17 cellular contexts compared by ENCODE assay signal in genomic region chr17:80482555-80483308, GRCh38. TPM values are rescaled to one million over a fixed set of nuclear protein-coding genes. Genes with fewer than 3 reads are reported as not detected.
"Had no signal": no experiment of that assay in that cellular context is flagged by ENCODE, and none has a peak within 500 bp of the region (broad histone marks: within the 10 kb centered on the region; RNA-seq: fewer than 3 reads in every experiment).

No MANE protein-coding gene starts in this region.

- DNase-seq: activated CD4-positive, alpha-beta T cell treated with anti-CD3 and anti-CD28 coated beads for 1 hour; activated CD4-positive, alpha-beta T cell treated with anti-CD3 and anti-CD28 coated beads, Interleukin-2, amount 50 U/mL, for 4 hours; activated CD8-positive, alpha-beta memory T cell treated with anti-CD3 and anti-CD28 coated beads, Interleukin-2, amount 10 ng/mL, durations not matched to agents 7 days and 5 days; activated naive CD4-positive, alpha-beta T cell treated with anti-CD3 and anti-CD28 coated beads, Interleukin-2, amount 10 ng/mL, durations not matched to agents 7 days and 5 days; activated T-cell treated with anti-CD3 and anti-CD28 coated beads, Interleukin-2, amount 50 U/mL, for 1 hour; left colon; naive thymus-derived CD4-positive, alpha-beta T cell; retina; stimulated activated CD4-positive, alpha-beta T cell treated with anti-CD3 and anti-CD28 coated beads, Interleukin-15, amount 100 ng/mL, for 24 hours; stimulated activated CD4-positive, alpha-beta T cell treated with anti-CD3 and anti-CD28 coated beads, Interleukin-4, amount 100 ng/mL, for 1 hour; stimulated activated naive B cell treated with anti-CD40 and anti-IgM and Interleukin-4, amounts not matched to agents 10 μg/mL and 1 μg/mL and 100 μg/mL, for 72 hours had no signal

- ATAC-seq: activated CD8-positive, alpha-beta memory T cell treated with anti-CD3 and anti-CD28 coated beads, Interleukin-2, amount 10 ng/mL, durations not matched to agents 7 days and 5 days; gastroesophageal sphincter; left colon; naive thymus-derived CD4-positive, alpha-beta T cell; stimulated activated naive B cell treated with anti-CD40 and anti-IgM and Interleukin-4, amounts not matched to agents 10 μg/mL and 1 μg/mL and 100 μg/mL, for 72 hours had no signal

- H3K4me3 Mint-ChIP-seq: activated CD8-positive, alpha-beta memory T cell treated with anti-CD3 and anti-CD28 coated beads, Interleukin-2, amount 10 ng/mL, durations not matched to agents 7 days and 5 days; activated naive CD4-positive, alpha-beta T cell treated with anti-CD3 and anti-CD28 coated beads, Interleukin-2, amount 10 ng/mL, durations not matched to agents 7 days and 5 days; naive thymus-derived CD4-positive, alpha-beta T cell; type B pancreatic cell had no signal

- H3K4me3 ChIP-seq: gastroesophageal sphincter had no signal

- H3K27ac Mint-ChIP-seq: activated CD8-positive, alpha-beta memory T cell treated with anti-CD3 and anti-CD28 coated beads, Interleukin-2, amount 10 ng/mL, durations not matched to agents 7 days and 5 days; activated naive CD4-positive, alpha-beta T cell treated with anti-CD3 and anti-CD28 coated beads, Interleukin-2, amount 10 ng/mL, durations not matched to agents 7 days and 5 days; naive thymus-derived CD4-positive, alpha-beta T cell; stimulated activated naive B cell treated with anti-CD40 and anti-IgM and Interleukin-4, amounts not matched to agents 10 μg/mL and 1 μg/mL and 100 μg/mL, for 72 hours; type B pancreatic cell had no signal

- H3K27ac ChIP-seq: gastroesophageal sphincter, neutrophil had no signal

- H3K36me3 Mint-ChIP-seq: activated CD8-positive, alpha-beta memory T cell treated with anti-CD3 and anti-CD28 coated beads, Interleukin-2, amount 10 ng/mL, durations not matched to agents 7 days and 5 days; activated naive CD4-positive, alpha-beta T cell treated with anti-CD3 and anti-CD28 coated beads, Interleukin-2, amount 10 ng/mL, durations not matched to agents 7 days and 5 days; naive thymus-derived CD4-positive, alpha-beta T cell; stimulated activated naive B cell treated with anti-CD40 and anti-IgM and Interleukin-4, amounts not matched to agents 10 μg/mL and 1 μg/mL and 100 μg/mL, for 72 hours; type B pancreatic cell had no signal

- H3K36me3 ChIP-seq: gastroesophageal sphincter, neutrophil had no signal

- FAIRE-seq: astrocyte, endometrium had no signal

- H3K9me3 Mint-ChIP-seq: activated naive CD4-positive, alpha-beta T cell treated with anti-CD3 and anti-CD28 coated beads, Interleukin-2, amount 10 ng/mL, durations not matched to agents 7 days and 5 days; naive thymus-derived CD4-positive, alpha-beta T cell; stimulated activated naive B cell treated with anti-CD40 and anti-IgM and Interleukin-4, amounts not matched to agents 10 μg/mL and 1 μg/mL and 100 μg/mL, for 72 hours; type B pancreatic cell had no signal

RNA-seq across cellular contexts. Expression of gene NPTX1, which starts 6.3 kb away (rescaled TPM):
- total RNA-seq: subcutaneous adipose tissue had no signal
- polyA plus RNA-seq: naive thymus-derived CD4-positive, alpha-beta T cell had no signal
